ENCODE assay signal across 9 cellular contexts in genomic region chr2:191866675-191867506, GRCh38. TPM values are rescaled to one million over a fixed set of nuclear protein-coding genes. Genes with fewer than 3 reads are reported as not detected.
DNase-seq lines count a peak whose midpoint lies in the region; ATAC-seq, FAIRE-seq and TF ChIP-seq lines count a peak whose summit lies in the region.
"Had no signal": no experiment of that assay in that cellular context is flagged by ENCODE, and none has a peak within 500 bp of the region (broad histone marks: within the 10 kb centered on the region; RNA-seq: fewer than 3 reads in every experiment).

No MANE protein-coding gene starts in this region.

- no peaks in the 10 kb centered on the region for H3K27me3 ChIP-seq in mesendoderm (ENCODE audit: insufficient read depth, low read length, poor library complexity)

- no peak overlapping the region for H2BK120ac ChIP-seq in mesendoderm (ENCODE audit: low read depth, low read length)

- no peak overlapping the region for H3K4ac ChIP-seq in mesendoderm (ENCODE audit: low read depth, low read length)

- no peak overlapping the region for H3K4me3 ChIP-seq in mesendoderm (ENCODE audit: low read length)

- no peaks in the 10 kb centered on the region for H3K4me1 ChIP-seq in mesendoderm (ENCODE audit: control insufficient read depth, low read depth, low read length)

- H3K23ac ChIP-seq in mesendoderm (ENCODE audit: low read length): no peak overlapping the region

- ATAC-seq in HG02763 (IDR thresholded peaks at IDR 0.05; ENCODE audit: unreplicated experiment): no peak

- no peaks in the 10 kb centered on the region for H3K79me2 ChIP-seq in mesendoderm (ENCODE audit: control insufficient read depth, insufficient read depth, low read length)

- H2BK15ac ChIP-seq in mesendoderm (replicated peaks; ENCODE audit: low read depth): no peak overlapping the region

- no peak overlapping the region for H4K5ac ChIP-seq in mesendoderm (ENCODE audit: low read length)

- no peak for TF ChIP-seq CTCF in GM10266 (IDR thresholded peaks at IDR 0.05; ENCODE audit: control insufficient read depth, insufficient read depth, low read depth, missing control alignments)

- FAIRE-seq in urothelium cell line (lab: Jason Lieb, UNC): peak; percentile 88

- H3K9ac ChIP-seq in mesendoderm (ENCODE audit: low read length): no peak overlapping the region

- H3K56ac ChIP-seq in mesendoderm (ENCODE audit: low read length): no peak overlapping the region

- H3K79me1 ChIP-seq in mesendoderm (ENCODE audit: low read length): no peaks in the 10 kb centered on the region

- H3K4me2 ChIP-seq in mesendoderm (ENCODE audit: low read length): no peak overlapping the region

- H3K18ac ChIP-seq in mesendoderm (ENCODE audit: low read length): peak overlapping the region; percentile 80

- no peak overlapping the region for H2AK5ac ChIP-seq in mesendoderm (ENCODE audit: low read length)

- no CpG with 5 or more reads among the region's 7 CpGs for WGBS in mesendoderm (ENCODE audit: extremely low coverage, insufficient coverage, low lambda C conversion rate)

- H4K8ac ChIP-seq in mesendoderm (ENCODE audit: low read depth, low read length): no peak overlapping the region

- no peaks in the 10 kb centered on the region for H3K36me3 ChIP-seq in mesendoderm (ENCODE audit: control insufficient read depth, insufficient read depth, low read length)

- no peak overlapping the region for H3K27ac ChIP-seq in mesendoderm (ENCODE audit: low read depth, low read length)

- H2BK5ac ChIP-seq in mesendoderm (ENCODE audit: low read length): no peak overlapping the region

- DNase-seq in M059J (ENCODE audit: low read depth) (peak; percentile 92), dermis blood vessel endothelial cell (peak; percentile 98), mesendoderm (peak; percentile 62), urothelium cell line (ENCODE audit: low spot score) (peak; percentile 73), epidermal melanocyte (ENCODE audit: insufficient read length, low spot score) (no peak), GM10266 (ENCODE audit: extremely low spot score) (no peak)
- DNase-seq: hypothalamus, KG1 had no signal

RNA-seq across cellular contexts. Expression of gene CAVIN2, which starts 20.0 kb away (rescaled TPM):
- total RNA-seq in M059J (2014; rRNA removed; shearing (Covaris generic)): 0.64 TPM in 1 of 2 replicates, not detected in the other
- total RNA-seq in dermis blood vessel endothelial cell: 430 and 571 TPM in 2 replicates
- polyA plus RNA-seq in mesendoderm (2013, experiment 1 of 2): 0.08 TPM
- polyA plus RNA-seq in mesendoderm (2013, experiment 2 of 2): 0.10 TPM

Comparison
In these comparisons a context has a peak if more than half of its experiments do, and no peak if none do; other contexts are left out.
1. DNase-seq: peak in M059J (single experiment), dermis blood vessel endothelial cell (single experiment), mesendoderm (single experiment) and urothelium cell line (single experiment); none in epidermal melanocyte (single experiment) and GM10266 (single experiment).
2. RNA of gene CAVIN2, which starts 20.0 kb away (total RNA-seq): 430 to 571 TPM in dermis blood vessel endothelial cell; 0.64 TPM in M059J; every median in the first group is over 100 times any median in the second.